Comparison of ENCODE assay signal across 15 cellular contexts in the genomic region with DNA sequence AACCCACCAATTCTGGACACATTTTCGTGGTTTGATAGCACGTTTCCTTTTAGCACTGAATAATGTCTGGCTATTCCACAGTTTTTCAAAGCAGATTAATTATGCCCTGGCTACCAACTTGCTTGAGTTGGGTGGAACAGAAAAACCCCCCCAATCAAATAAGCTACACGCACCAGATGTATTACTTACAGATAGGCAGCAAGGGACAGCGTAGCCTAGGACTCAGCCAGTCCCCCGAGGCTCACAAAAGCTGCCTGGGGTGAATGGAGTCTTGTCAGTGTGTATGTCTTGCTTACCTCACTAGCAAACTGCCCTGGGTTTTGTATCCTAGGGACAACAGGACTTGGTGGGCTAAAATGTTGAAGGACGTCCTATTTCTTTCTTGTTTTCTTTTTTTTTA. TPM values are rescaled to one million over a fixed set of nuclear protein-coding genes. Genes with fewer than 3 reads are reported as not detected.
DNase-seq lines count a peak whose midpoint lies in the region; ATAC-seq and TF ChIP-seq lines count a peak whose summit lies in the region.
"Had no signal": no experiment of that assay in that cellular context is flagged by ENCODE, and none has a peak within 500 bp of the region (broad histone marks: within the 10 kb centered on the region; RNA-seq: fewer than 3 reads in every experiment).

No MANE protein-coding gene starts in this region.

- TF ChIP-seq RAD21 in SK-N-SH (IDR thresholded peaks at IDR 0.05; ENCODE audit: low read length) = no peak

- DNase-seq in NCI-H345 (lab: John Stamatoyannopoulos, UW) (peak; percentile 48), NCI-H345 treated with DMSO at 0.1 percent for 48 hours (lab: John Stamatoyannopoulos, UW; ENCODE audit: unreplicated experiment) (no peak), SK-N-SH (peak; percentile 44), islet precursor cell (peak; percentile 72), smooth muscle cell (lab: John Stamatoyannopoulos, UW; ENCODE audit: unreplicated experiment) (no peak), heart left ventricle (no peak), foreskin keratinocyte (no peak)
- DNase-seq in activated CD4-positive, alpha-beta T cell treated with anti-CD3 and anti-CD28 coated beads, Interleukin-2, amount 10 ng/mL, durations not matched to agents 7 days and 5 days = no peak
- DNase-seq: activated T-cell treated with anti-CD3 and anti-CD28 coated beads, Interleukin-2, amount 50 U/mL, for 72 hours; cerebellar nuclear complex; left ventricle myocardium superior; NCI-H1105 treated with DMSO at 0.1 percent for 48 hours; SIG-M5 had no signal

- peak overlapping the region; percentile 2; the same call in 1 of the 2 replicates for H3K9ac ChIP-seq in SK-N-SH
- H3K9ac ChIP-seq in smooth muscle cell (ENCODE audit: low read depth) = no peak overlapping the region

- no peak for TF ChIP-seq EP300 in SK-N-SH (IDR thresholded peaks at IDR 0.05; ENCODE audit: borderline replicate concordance in 1 of 2, low read depth in 1 of 2, low read length in 1 of 2)

- CTCF ChIA-PET in SK-N-SH (lab: Yijun Ruan, JAX) = interaction anchor here (1.1 to 1.4 kb wide), 4 partner anchors 11 to 39 kb away, joined by 3 to 7 read pairs (median 4); no protein-coding TSS in a partner anchor
- CTCF ChIA-PET in activated CD4-positive, alpha-beta T cell treated with anti-CD3 and anti-CD28 coated beads, Interleukin-2, amount 10 ng/mL, durations not matched to agents 7 days and 5 days (lab: Charles Lee) = interaction anchor here (0.7 kb wide), 1 partner anchor 70 kb away, joined by 3 read pairs; no protein-coding TSS in a partner anchor

- peaks cover 2% of the 10 kb centered on the region for H3K36me3 Mint-ChIP-seq in activated CD4-positive, alpha-beta T cell treated with anti-CD3 and anti-CD28 coated beads, Interleukin-2, amount 10 ng/mL, durations not matched to agents 7 days and 5 days (ENCODE audit: low read depth)

- H2AFZ ChIP-seq in SK-N-SH (ENCODE audit: low read depth) = peak overlapping the region; percentile 24; the same call in 1 of the 2 replicates
- H2AFZ ChIP-seq in smooth muscle cell (ENCODE audit: low read depth) = no peak overlapping the region

- H3K79me2 ChIP-seq in SK-N-SH (ENCODE audit: insufficient read depth) (no peaks in the 10 kb centered on the region), smooth muscle cell (ENCODE audit: low read depth) (no peaks in the 10 kb centered on the region)

- H3K9me3 Mint-ChIP-seq in activated CD4-positive, alpha-beta T cell treated with anti-CD3 and anti-CD28 coated beads, Interleukin-2, amount 10 ng/mL, durations not matched to agents 7 days and 5 days = peaks cover 9% of the 10 kb centered on the region

- H3K9me3 ChIP-seq in SK-N-SH (no peaks in the 10 kb centered on the region), smooth muscle cell (replicated peaks; ENCODE audit: low read depth) (no peaks in the 10 kb centered on the region), heart left ventricle (peaks cover 0 to 11% (median 5%) of the 10 kb centered on the region in 12 donors)

- no peaks in the 10 kb centered on the region for H3K4me1 Mint-ChIP-seq in activated CD4-positive, alpha-beta T cell treated with anti-CD3 and anti-CD28 coated beads, Interleukin-2, amount 10 ng/mL, durations not matched to agents 7 days and 5 days

- H3K27ac Mint-ChIP-seq in activated CD4-positive, alpha-beta T cell treated with anti-CD3 and anti-CD28 coated beads, Interleukin-2, amount 10 ng/mL, durations not matched to agents 7 days and 5 days = no peak overlapping the region
- H3K27ac Mint-ChIP-seq: activated T-cell treated with anti-CD3 and anti-CD28 coated beads, Interleukin-2, amount 50 U/mL, for 72 hours had no signal

- H3K27me3 Mint-ChIP-seq in activated CD4-positive, alpha-beta T cell treated with anti-CD3 and anti-CD28 coated beads, Interleukin-2, amount 10 ng/mL, durations not matched to agents 7 days and 5 days = peaks cover 16% of the 10 kb centered on the region

- H3F3A ChIP-seq in SK-N-SH (replicated peaks; ENCODE audit: insufficient read depth) = peaks cover 43% of the 10 kb centered on the region
- H3F3A ChIP-seq in smooth muscle cell (ENCODE audit: low read depth) = no peaks in the 10 kb centered on the region

- no peak for ATAC-seq in heart left ventricle
- ATAC-seq in foreskin keratinocyte = no peak
- ATAC-seq: activated T-cell treated with anti-CD3 and anti-CD28 coated beads, Interleukin-2, amount 50 U/mL, for 72 hours; left ventricle myocardium superior had no signal

- H3K4me3 Mint-ChIP-seq in activated CD4-positive, alpha-beta T cell treated with anti-CD3 and anti-CD28 coated beads, Interleukin-2, amount 10 ng/mL, durations not matched to agents 7 days and 5 days = no peak overlapping the region

- H4K20me1 ChIP-seq in SK-N-SH (ENCODE audit: insufficient read depth) (no peaks in the 10 kb centered on the region), smooth muscle cell (ENCODE audit: low read depth) (no peaks in the 10 kb centered on the region)

- H3K27ac ChIP-seq in SK-N-SH (ENCODE audit: low read depth in 2 of 2, low read length in 1 of 2) (peak overlapping the region; percentile 74 to 77), smooth muscle cell (ENCODE audit: low read depth) (peak overlapping the region; percentile 42), heart left ventricle (peak overlapping the region in 1 of 12 donors; percentile 44), foreskin keratinocyte (no peak overlapping the region)
- H3K27ac ChIP-seq: HL-60 had no signal

- POLR2A ChIA-PET in SK-N-SH (lab: Yijun Ruan, JAX) = interaction anchor here (0.6 to 1.0 kb wide), 3 partner anchors 12 to 38 kb away, joined by 3 to 4 read pairs (median 3); a partner anchor contains a TSS
- POLR2A ChIA-PET in activated CD4-positive, alpha-beta T cell treated with anti-CD3 and anti-CD28 coated beads, Interleukin-2, amount 10 ng/mL, durations not matched to agents 7 days and 5 days (lab: Charles Lee) = no interaction called here

- TF ChIP-seq CTCF in SK-N-SH (IDR thresholded peaks at IDR 0.05) (no peak), smooth muscle cell (IDR thresholded peaks at IDR 0.05; ENCODE audit: borderline replicate concordance, insufficient read depth, poor library complexity, severe bottlenecking) (no peak), heart left ventricle (IDR thresholded peaks at IDR 0.05) (no peak), foreskin keratinocyte (conservative IDR thresholded peaks at IDR 0.05) (no peak)

- H3K36me3 ChIP-seq in SK-N-SH (replicated peaks in 1 of 2; ENCODE audit: control insufficient read depth in 1 of 2, insufficient read depth in 2 of 2, low read length in 1 of 2) (no peaks in the 10 kb centered on the region), smooth muscle cell (ENCODE audit: low read depth) (no peaks in the 10 kb centered on the region), heart left ventricle (no peaks in the 10 kb centered on the region)

- intact Hi-C loops in heart left ventricle (cut with DNase I) = no loop called here

- H3K4me1 ChIP-seq in SK-N-SH (ENCODE audit: control insufficient read depth in 1 of 2, insufficient read depth in 2 of 2, low read depth in 1 of 2, low read length in 1 of 2) (peaks cover 0 to 6% of the 10 kb centered on the region in 2 experiments; a peak in 1 of 4 replicates), smooth muscle cell (ENCODE audit: low read depth) (no peaks in the 10 kb centered on the region), heart left ventricle (no peaks in the 10 kb centered on the region), foreskin keratinocyte (no peaks in the 10 kb centered on the region)

- 19% methylated on average over 6 of the region's 6 CpGs for WGBS in SK-N-SH (ENCODE audit: low lambda C conversion rate)
- 58% methylated on average over 6 of the region's 6 CpGs for WGBS in smooth muscle cell (ENCODE audit: low lambda C conversion rate)
- WGBS in heart left ventricle, 4 donors = 46 to 74% (median 73%) methylated on average over 6 of the region's 6 CpGs

- peak overlapping the region; percentile 16 to 46; a peak in 3 of 4 replicates for H3K4me3 ChIP-seq in SK-N-SH (ENCODE audit: low read depth in 2 of 2, low read length in 1 of 2)
- H3K4me3 ChIP-seq in smooth muscle cell = no peak overlapping the region
- peak overlapping the region in 1 of 12 donors; percentile 5 for H3K4me3 ChIP-seq in heart left ventricle

- TF ChIP-seq POLR2A in heart left ventricle (IDR thresholded peaks at IDR 0.05) = no peak

- no peaks in the 10 kb centered on the region for H3K27me3 ChIP-seq in SK-N-SH (ENCODE audit: insufficient read depth)
- no peaks in the 10 kb centered on the region for H3K27me3 ChIP-seq in smooth muscle cell (ENCODE audit: low read depth)
- H3K27me3 ChIP-seq in heart left ventricle = no peaks in the 10 kb centered on the region
- H3K27me3 ChIP-seq in foreskin keratinocyte = no peaks in the 10 kb centered on the region

- H3K9me2 ChIP-seq in SK-N-SH = no peaks in the 10 kb centered on the region

- H3K4me2 ChIP-seq in SK-N-SH (peak overlapping the region; percentile 36), smooth muscle cell (no peak overlapping the region)

TF ChIP-seq in SK-N-SH, 30 proteins besides CTCF, POLR2A, EP300 and RAD21:
- TF ChIP-seq NRF1 (IDR thresholded peaks at IDR 0.05; ENCODE audit: low read depth, low read length) = no peak
- 0 out of 2 replicates have a peak, but pooled peaks have one; percentile 46 for TF ChIP-seq MXI1 (IDR thresholded peaks at IDR 0.05; ENCODE audit: low read depth, low read length)

RNA-seq across cellular contexts. Expression of a gene that starts 12.2 kb away (rescaled TPM):
- 28.9 and 35.1 TPM in 2 replicates for polyA plus RNA-seq in SK-N-SH (2012; rRNA removed)
- polyA plus RNA-seq in SK-N-SH (2012; cell fraction: cytosol; rRNA removed) = 12.4 and 23.5 TPM in 2 replicates
- 17.0 and 19.2 TPM in 2 replicates for polyA plus RNA-seq in SK-N-SH (2012; cell fraction: nucleus; rRNA removed)
- 19.8 and 29.7 TPM in 2 replicates for total RNA-seq in smooth muscle cell
- polyA plus RNA-seq in smooth muscle cell = 31.3 and 33.7 TPM in 2 replicates
- total RNA-seq in activated CD4-positive, alpha-beta T cell treated with anti-CD3 and anti-CD28 coated beads, Interleukin-2, amount 10 ng/mL, durations not matched to agents 7 days and 5 days = under 1 TPM in 1 of 2 experiments, not detected in 1; 0.15 TPM
- 1 to 10 TPM; 1.6 to 8.1 (median 4.5) TPM for total RNA-seq in heart left ventricle
- 1 to 10 TPM; 2.4 to 3.2 TPM for polyA plus RNA-seq in heart left ventricle
- 11.0 and 12.6 TPM in 2 replicates for total RNA-seq in foreskin keratinocyte
- 12.2 and 12.6 TPM in 2 replicates for polyA plus RNA-seq in foreskin keratinocyte
- polyA plus RNA-seq: CD8-positive, alpha-beta memory T cell had no signal

Comparison
In these comparisons a context has a peak if more than half of its experiments do, and no peak if none do; other contexts are left out.
1. DNase-seq: peak in NCI-H345 (single experiment), SK-N-SH (single experiment) and islet precursor cell (single experiment); none in NCI-H345 treated with DMSO at 0.1 percent for 48 hours (single experiment), smooth muscle cell (single experiment), activated CD4-positive, alpha-beta T cell treated with anti-CD3 and anti-CD28 coated beads, Interleukin-2, amount 10 ng/mL, durations not matched to agents 7 days and 5 days (single experiment), heart left ventricle (0 of 5) and foreskin keratinocyte (0 of 2).